Comparison of ENCODE assay signal across 8 cellular contexts in genomic region chr19:17718988-17719711, GRCh38. TPM values are rescaled to one million over a fixed set of nuclear protein-coding genes. Genes with fewer than 3 reads are reported as not detected.
A peak's percentile ranks its signal among the peaks of the same experiment; 100 is the strongest.
DNase-seq lines count a peak whose midpoint lies in the region; FAIRE-seq and TF ChIP-seq lines count a peak whose summit lies in the region.

Gene MAP1S, plus strand, starts transcription at chr19:17719480. Its CDS starts 23 bp downstream, at chr19:17719503.

- H3K9ac ChIP-seq in neural cell (ENCODE audit: low read length) (peak within 1 kb of the TSS; percentile 86), stomach smooth muscle (ENCODE audit: low read length in 2 of 2) (peak within 1 kb of the TSS; percentile 69 to 91)

- H3K27me3 ChIP-seq in AG04450 (ENCODE audit: control insufficient read depth, insufficient read depth, low read length) (no peaks in the 10 kb centered on the region), neural cell (ENCODE audit: insufficient read depth, low read depth, low read length) (no peaks in the 10 kb centered on the region), stomach smooth muscle (ENCODE audit: control insufficient read depth in 1 of 2, insufficient read depth in 2 of 2, low read length in 2 of 2) (no peaks in the 10 kb centered on the region)

- in situ Hi-C loops in GM18951 (cut with MboI; ENCODE audit: low sequenced_read_pairs, unreplicated experiment), result no loop called here

- no peaks in the 10 kb centered on the region for H3K36me3 ChIP-seq in neural cell (ENCODE audit: insufficient read depth, low read length)
- H3K36me3 ChIP-seq in stomach smooth muscle (ENCODE audit: control insufficient read depth in 2 of 2, insufficient read depth in 2 of 2, low read length in 2 of 2), result peaks cover 0 to 5% of the 10 kb centered on the region in 2 donors

- FAIRE-seq in RCC 7860 (lab: Jason Lieb, UNC), result no peak

- H4K20me1 ChIP-seq in neural cell (ENCODE audit: insufficient read depth), result no peaks in the 10 kb centered on the region

- H3K27ac ChIP-seq in AG04450 (ENCODE audit: low read depth, low read length) (no peak within 1 kb of the TSS), neural cell (ENCODE audit: low read length) (peak within 1 kb of the TSS; percentile 60), stomach smooth muscle (ENCODE audit: low read length) (no peak within 1 kb of the TSS)

- H3K79me2 ChIP-seq in neural cell (replicated peaks; ENCODE audit: insufficient read depth, low read length), result peaks cover 23% of the 10 kb centered on the region

- DNase-seq in AG04450 (ENCODE audit: low read depth, low spot score) (no peak), HK-2 (ENCODE audit: unreplicated experiment) (peak; percentile 73), RCC 7860 (ENCODE audit: low spot score) (peak; percentile 27), fibroblast of villous mesenchyme (ENCODE audit: low read depth) (peak; percentile 49)
- peak; percentile 56 for DNase-seq in activated T-helper 9 cell treated with anti-CD3 and anti-CD28 coated beads, Interleukin-2, amount 50 U/mL, for 16 hours (ENCODE audit: low read depth)

- TF ChIP-seq POLR2A in GM18951 (IDR thresholded peaks at IDR 0.05; ENCODE audit: extremely low read depth, insufficient read depth, insufficient read length), result peak; percentile 89

- peak within 1 kb of the TSS; percentile 93 for H2AFZ ChIP-seq in neural cell (ENCODE audit: low read depth, low read length)

- no peaks in the 10 kb centered on the region; the same call in 1 of the 2 replicates for H3K9me3 ChIP-seq in AG04450 (ENCODE audit: control insufficient read depth, insufficient read depth, low read length)
- H3K9me3 ChIP-seq in neural cell (ENCODE audit: low read length), result no peaks in the 10 kb centered on the region
- no peaks in the 10 kb centered on the region for H3K9me3 ChIP-seq in stomach smooth muscle (ENCODE audit: control insufficient read depth in 2 of 2, low read length in 2 of 2)

- no peak for TF ChIP-seq EP300 in neural cell (conservative IDR thresholded peaks at IDR 0.05; ENCODE audit: poor library complexity, severe bottlenecking)

- H3F3A ChIP-seq in neural cell (ENCODE audit: insufficient read depth, low read length, poor library complexity, severe bottlenecking), result no peaks in the 10 kb centered on the region

- H3K4me3 ChIP-seq in AG04450 (ENCODE audit: low read depth, low read length) (peak within 1 kb of the TSS; percentile 87), fibroblast of villous mesenchyme (ENCODE audit: low read depth, low read length) (peak within 1 kb of the TSS; percentile 90), neural cell (ENCODE audit: low read length) (peak within 1 kb of the TSS; percentile 88), stomach smooth muscle (ENCODE audit: low read length in 2 of 2) (peak within 1 kb of the TSS; percentile 90 to 91)

- peaks cover 35% of the 10 kb centered on the region for H3K4me1 ChIP-seq in stomach smooth muscle (ENCODE audit: control insufficient read depth, insufficient read depth, low read length)

- CTCF ChIA-PET in AG04450 (lab: Charles Lee), result interaction anchor here (1.0 to 2.2 kb wide), 2 partner anchors 48 to 140 kb away, joined by 4 to 12 read pairs; partner anchors contain the start of gene RPL18A

- H3K9me2 ChIP-seq in neural cell (ENCODE audit: insufficient read depth, low read length), result no peaks in the 10 kb centered on the region

- POLR2A ChIA-PET in AG04450 (lab: Yijun Ruan, JAX), result interaction anchor here (0.6 to 1.0 kb wide), 3 partner anchors 23 to 225 kb away, joined by 3 to 5 read pairs (median 4); no protein-coding TSS in a partner anchor

- H3K4me2 ChIP-seq in neural cell (ENCODE audit: low read length), result peak within 1 kb of the TSS; percentile 94

- no peak for TF ChIP-seq RAD21 in neural cell (conservative IDR thresholded peaks at IDR 0.05)

- TF ChIP-seq CTCF in AG04450 (IDR thresholded peaks at IDR 0.05; ENCODE audit: low read depth, low read length) (no peak), fibroblast of villous mesenchyme (IDR thresholded peaks at IDR 0.05; ENCODE audit: insufficient read depth, low read depth, low read length) (no peak), neural cell (IDR thresholded peaks at IDR 0.05; ENCODE audit: poor library complexity, severe bottlenecking) (no peak)

TF ChIP-seq in neural cell, 6 proteins besides CTCF, POLR2A, EP300 and RAD21:
- TF ChIP-seq MXI1 (conservative IDR thresholded peaks at IDR 0.05; ENCODE audit: poor library complexity, severe bottlenecking), result peak; percentile 60
- no peak for TF ChIP-seq EZH2 (IDR thresholded peaks at IDR 0.05; ENCODE audit: borderline replicate concordance, insufficient read depth, low read length, poor library complexity, severe bottlenecking)
- TF ChIP-seq POLR2AphosphoS5 (IDR thresholded peaks at IDR 0.05), result peak; percentile 94
- TF ChIP-seq TAF1 (IDR thresholded peaks at IDR 0.05; ENCODE audit: low read depth), result peak; percentile 75

RNA-seq across cellular contexts. Expression of gene MAP1S, which starts in this region (rescaled TPM):
- 8.2 and 14.3 TPM in 2 replicates for polyA plus RNA-seq in AG04450 (2011; rRNA removed)
- polyA minus RNA-seq in AG04450 (2011; rRNA and poly(A)+ RNA removed), result 24.8 and 32.0 TPM in 2 replicates
- total RNA-seq in fibroblast of villous mesenchyme, result 14.8 and 15.1 TPM in 2 replicates
- polyA plus RNA-seq in neural cell, result 5.8 and 14.0 TPM in 2 replicates
- polyA minus RNA-seq in neural cell, result 30.9 and 37.0 TPM in 2 replicates
